8 cellular contexts compared by ENCODE assay signal in genomic region chr10:110495731-110496552, GRCh38. TPM values are rescaled to one million over a fixed set of nuclear protein-coding genes. Genes with fewer than 3 reads are reported as not detected.
DNase-seq lines count a peak whose midpoint lies in the region; ATAC-seq and TF ChIP-seq lines count a peak whose summit lies in the region.

No MANE protein-coding gene starts in this region.

- H3K9me3 Mint-ChIP-seq in activated T-cell treated with anti-CD3 and anti-CD28 coated beads, Interleukin-2, amount 50 U/mL, for 24 hours: no peaks in the 10 kb centered on the region

- no peak overlapping the region for H2BK5ac ChIP-seq in neuronal stem cell (ENCODE audit: low read length)

- peak overlapping the region; percentile 21 for H2AFZ ChIP-seq in neuronal stem cell (ENCODE audit: low read length)

- H4K20me1 ChIP-seq in BLaER1 treated with 17β-estradiol and CSF1 and Interleukin-3, amounts not matched to agents 10 nM and 100 nM: peaks cover 11 to 48% (median 32%) of the 10 kb centered on the region in 11 experiments; a peak in 20 of 22 replicates

- H3K27me3 ChIP-seq in BLaER1 treated with 17β-estradiol and CSF1 and Interleukin-3, amounts not matched to agents 10 nM and 100 nM: peaks cover 28 to 92% (median 85%) of the 10 kb centered on the region in 11 experiments
- H3K27me3 ChIP-seq in esophagus muscularis mucosa (no peaks in the 10 kb centered on the region), neuronal stem cell (ENCODE audit: control insufficient read depth in 3 of 3, insufficient read depth in 3 of 3, low read depth in 1 of 3, low read length in 3 of 3) (peaks cover 14 to 43% (median 19%) of the 10 kb centered on the region in 3 experiments), vagina (no peaks in the 10 kb centered on the region)

- H3K4me3 ChIP-seq in BLaER1 treated with 17β-estradiol and CSF1 and Interleukin-3, amounts not matched to agents 10 nM and 100 nM: peak overlapping the region in 5 of 10 experiments; percentile 71 to 92 (median 83); a peak in 10 of 20 replicates
- H3K4me3 ChIP-seq in esophagus muscularis mucosa (peak overlapping the region; percentile 68 to 83 (median 78)), neuronal stem cell (ENCODE audit: low read length in 2 of 2) (peak overlapping the region; percentile 1 to 74), vagina (peak overlapping the region; percentile 75 to 79)

- H3K23ac ChIP-seq in neuronal stem cell (ENCODE audit: low read depth, low read length, poor library complexity): no peak overlapping the region

- ATAC-seq in HG02938 (IDR thresholded peaks at IDR 0.05; ENCODE audit: unreplicated experiment): no peak

- no peak overlapping the region for H2BK120ac ChIP-seq in neuronal stem cell (ENCODE audit: low read depth, low read length)

- 60% methylated on average over 25 of the region's 25 CpGs for WGBS in esophagus muscularis mucosa
- no CpG with 5 or more reads among the region's 25 CpGs for WGBS in neuronal stem cell (ENCODE audit: extremely low coverage in 2 of 2, insufficient read length in 2 of 2, insufficient replicate concordance in 1 of 2), 2 donors

- H3K9me3 ChIP-seq in BLaER1 treated with 17β-estradiol and CSF1 and Interleukin-3, amounts not matched to agents 10 nM and 100 nM (replicated peaks in 1 of 11): no peaks in the 10 kb centered on the region
- no peaks in the 10 kb centered on the region for H3K9me3 ChIP-seq in esophagus muscularis mucosa
- no peaks in the 10 kb centered on the region for H3K9me3 ChIP-seq in neuronal stem cell (replicated peaks in 1 of 2; ENCODE audit: control insufficient read depth in 2 of 2, insufficient read depth in 1 of 2, low read depth in 1 of 2, low read length in 2 of 2)
- no peaks in the 10 kb centered on the region for H3K9me3 ChIP-seq in vagina

- H4K91ac ChIP-seq in neuronal stem cell (ENCODE audit: low read depth, low read length, poor library complexity): no peak overlapping the region

- no peak overlapping the region for H4K8ac ChIP-seq in neuronal stem cell (ENCODE audit: low read depth, low read length)

- no peaks in the 10 kb centered on the region for H3K27me3 Mint-ChIP-seq in activated T-cell treated with anti-CD3 and anti-CD28 coated beads, Interleukin-2, amount 50 U/mL, for 24 hours

- peaks cover 46% of the 10 kb centered on the region for H3K36me3 Mint-ChIP-seq in activated T-cell treated with anti-CD3 and anti-CD28 coated beads, Interleukin-2, amount 50 U/mL, for 24 hours (ENCODE audit: low read depth)

- TF ChIP-seq EP300 in esophagus muscularis mucosa (IDR thresholded peaks at IDR 0.05): no peak

- peaks cover 40% of the 10 kb centered on the region for H3K4me1 Mint-ChIP-seq in activated T-cell treated with anti-CD3 and anti-CD28 coated beads, Interleukin-2, amount 50 U/mL, for 24 hours (ENCODE audit: low read depth)

- H3K18ac ChIP-seq in neuronal stem cell (ENCODE audit: low read length): peak overlapping the region; percentile 59

- no peaks in the 10 kb centered on the region for H3K36me3 ChIP-seq in BLaER1 treated with 17β-estradiol and CSF1 and Interleukin-3, amounts not matched to agents 10 nM and 100 nM
- H3K36me3 ChIP-seq in esophagus muscularis mucosa (no peaks in the 10 kb centered on the region), neuronal stem cell (replicated peaks in 1 of 2; ENCODE audit: control insufficient read depth in 2 of 2, insufficient read depth in 2 of 2, low read length in 2 of 2) (no peaks in the 10 kb centered on the region), vagina (no peaks in the 10 kb centered on the region)

- DNase-seq in MV-4-11 (lab: John Stamatoyannopoulos, UW) (peak; percentile 31), esophagus muscularis mucosa (ENCODE audit: extremely low spot score) (no peak), neuronal stem cell (ENCODE audit: low spot score) (no peak), vagina (ENCODE audit: extremely low spot score in 2 of 2) (no peak), NCI-H2029 (lab: John Stamatoyannopoulos, UW) (no peak)
- DNase-seq in activated T-cell treated with anti-CD3 and anti-CD28 coated beads, Interleukin-2, amount 50 U/mL, for 24 hours: peak; percentile 77

- H3K27ac Mint-ChIP-seq in activated T-cell treated with anti-CD3 and anti-CD28 coated beads, Interleukin-2, amount 50 U/mL, for 24 hours: peak overlapping the region; percentile 94

- TF ChIP-seq POLR2A in esophagus muscularis mucosa (IDR thresholded peaks at IDR 0.05; ENCODE audit: low read depth) (no peak), vagina (IDR thresholded peaks at IDR 0.05) (no peak)

- peak overlapping the region; percentile 89 to 99 (median 97) for H3K4me2 ChIP-seq in BLaER1 treated with 17β-estradiol and CSF1 and Interleukin-3, amounts not matched to agents 10 nM and 100 nM
- peak overlapping the region; percentile 48 for H3K4me2 ChIP-seq in neuronal stem cell (ENCODE audit: insufficient read depth, low read length, poor library complexity, severe bottlenecking)

- peaks cover 48 to 62% (median 58%) of the 10 kb centered on the region in 10 experiments for H3K4me1 ChIP-seq in BLaER1 treated with 17β-estradiol and CSF1 and Interleukin-3, amounts not matched to agents 10 nM and 100 nM
- H3K4me1 ChIP-seq in esophagus muscularis mucosa (peaks cover 33 to 46% (median 43%) of the 10 kb centered on the region in 4 donors), neuronal stem cell (ENCODE audit: control insufficient read depth in 2 of 2, insufficient read depth in 1 of 2, low read depth in 1 of 2, low read length in 2 of 2) (peaks cover 8 to 19% of the 10 kb centered on the region in 2 donors), vagina (peaks cover 31% of the 10 kb centered on the region)

- H3K4ac ChIP-seq in neuronal stem cell (ENCODE audit: low read length): no peak overlapping the region

- H3K14ac ChIP-seq in neuronal stem cell (ENCODE audit: low read length): no peak overlapping the region

- peak overlapping the region in 8 of 11 experiments; percentile 16 to 93 (median 88); a peak in 11 of 22 replicates for H3K9ac ChIP-seq in BLaER1 treated with 17β-estradiol and CSF1 and Interleukin-3, amounts not matched to agents 10 nM and 100 nM
- no peak overlapping the region for H3K9ac ChIP-seq in neuronal stem cell (ENCODE audit: low read depth, low read length, poor library complexity)

- H2BK15ac ChIP-seq in neuronal stem cell (ENCODE audit: low read length): no peak overlapping the region

- peak overlapping the region in 2 of 11 experiments; percentile 93 to 95; a peak in 2 of 22 replicates for H3K27ac ChIP-seq in BLaER1 treated with 17β-estradiol and CSF1 and Interleukin-3, amounts not matched to agents 10 nM and 100 nM
- H3K27ac ChIP-seq in esophagus muscularis mucosa (replicated peaks in 1 of 4): peak overlapping the region; percentile 88 to 93 (median 92)
- no peak overlapping the region for H3K27ac ChIP-seq in neuronal stem cell (replicated peaks; ENCODE audit: low read length)
- H3K27ac ChIP-seq in vagina: peak overlapping the region; percentile 93

- H3K79me1 ChIP-seq in neuronal stem cell (ENCODE audit: low read depth, low read length): no peaks in the 10 kb centered on the region

- TF ChIP-seq CTCF in esophagus muscularis mucosa (IDR thresholded peaks at IDR 0.05) (no peak), vagina (IDR thresholded peaks at IDR 0.05) (no peak)

- H3K4me3 Mint-ChIP-seq in activated T-cell treated with anti-CD3 and anti-CD28 coated beads, Interleukin-2, amount 50 U/mL, for 24 hours: peak overlapping the region; percentile 94

- H2BK12ac ChIP-seq in neuronal stem cell (ENCODE audit: low read length): no peak overlapping the region

- intact Hi-C loops in esophagus muscularis mucosa (cut with DNase I): loop anchor here (5.0 kb wide), 3 partner anchors 51 to 139 kb away; no protein-coding TSS in a partner anchor
- intact Hi-C loops in vagina (cut with DNase I): loop anchor here (10.0 kb wide), 1 partner anchor 1129 kb away; no protein-coding TSS in a partner anchor

- peak overlapping the region; percentile 77 for H2AK5ac ChIP-seq in neuronal stem cell (ENCODE audit: low read depth, low read length)

RNA-seq across cellular contexts. Expression of gene DUSP5, which starts 1.8 kb away (rescaled TPM):
- 10 to 100 TPM in 1 of 4 donors, 1 to 10 TPM in 3; 3.8 to 25.7 (median 4.6) TPM for total RNA-seq in esophagus muscularis mucosa
- 1.4 TPM for polyA plus RNA-seq in neuronal stem cell (2013, experiment 1 of 2)
- 1.6 TPM for polyA plus RNA-seq in neuronal stem cell (2013, experiment 2 of 2)
- total RNA-seq in vagina: 75.1 TPM

Comparison
In these comparisons a context has a peak if more than half of its experiments do, and no peak if none do; other contexts are left out.
1. DNase-seq: peak in MV-4-11 (single experiment) and activated T-cell treated with anti-CD3 and anti-CD28 coated beads, Interleukin-2, amount 50 U/mL, for 24 hours (single experiment); none in esophagus muscularis mucosa (single experiment), neuronal stem cell (single experiment), vagina (0 of 2) and NCI-H2029 (single experiment).